In genomic region chr1:164961714-164962113, GRCh38 we compare ENCODE assay signal across 25 cellular contexts.
"Had no signal": no experiment of that assay in that cellular context is flagged by ENCODE, and none has a peak within 500 bp of the region (broad histone marks: within the 10 kb centered on the region; RNA-seq: fewer than 3 reads in every experiment).

No MANE protein-coding gene starts in this region.

- H3K36me3 ChIP-seq: ascending aorta, MG63, Peyer's patch had no signal

- DNase-seq: activated CD4-positive, alpha-beta T cell treated with anti-CD3 and anti-CD28 coated beads, Interleukin-2, amount 10 ng/mL, durations not matched to agents 24 days and 14 days; activated CD4-positive, alpha-beta T cell treated with anti-CD3 and anti-CD28 coated beads, Interleukin-2, amount 50 U/mL, for 48 hours; activated CD8-positive, alpha-beta T cell treated with anti-CD3 and anti-CD28 coated beads, Interleukin-2, amount 10 ng/mL, durations not matched to agents 7 days and 5 days; activated gamma-delta T cell; activated naive CD4-positive, alpha-beta T cell treated with Interleukin-2 at 50 U/mL for 16 hours; activated naive CD8-positive, alpha-beta T cell treated with anti-CD3 and anti-CD28 coated beads, Interleukin-2, amount 10 ng/mL, durations not matched to agents 7 days and 5 days; activated T-cell treated with anti-CD3 and anti-CD28 coated beads, Interleukin-2, amount 50 U/mL, for 24 hours; amygdala; caudate nucleus; cerebellar nuclear complex; MG63; NCI-H1048; NCI-H1436 treated with DMSO at 0.1 percent for 48 hours; NCI-H1694 treated with DMSO at 0.1 percent for 48 hours; NCI-H2029; NCI-H345; NCI-H524 treated with DMSO at 0.1 percent for 48 hours; Peyer's patch; Right ventricle myocardium superior; SW 1271; T-helper 1 cell; T-helper 2 cell; T-helper 9 cell had no signal

- H3K4me3 ChIP-seq: ascending aorta, MG63, Peyer's patch had no signal

- H3K9me3 ChIP-seq: ascending aorta, MG63, Peyer's patch had no signal

- ATAC-seq: activated CD8-positive, alpha-beta T cell treated with anti-CD3 and anti-CD28 coated beads, Interleukin-2, amount 10 ng/mL, durations not matched to agents 7 days and 5 days had no signal

- H3K27ac ChIP-seq: ascending aorta, Peyer's patch, RWPE1 had no signal

- H3K27me3 ChIP-seq: ascending aorta, MG63, Peyer's patch had no signal

- H3K4me1 ChIP-seq: ascending aorta, Peyer's patch had no signal
